24 cellular contexts compared by ENCODE assay signal in genomic region chr12:53960187-53961024, GRCh38. TPM values are rescaled to one million over a fixed set of nuclear protein-coding genes. Genes with fewer than 3 reads are reported as not detected.
DNase-seq lines count a peak whose midpoint lies in the region; ATAC-seq and TF ChIP-seq lines count a peak whose summit lies in the region.
"Had no signal": no experiment of that assay in that cellular context is flagged by ENCODE, and none has a peak within 500 bp of the region (broad histone marks: within the 10 kb centered on the region; RNA-seq: fewer than 3 reads in every experiment).

No MANE protein-coding gene starts in this region.

- H3K4me2 ChIP-seq in skeletal muscle satellite cell (ENCODE audit: low read length): peak overlapping the region; percentile 68

- peak overlapping the region; percentile 70 for H3K9ac ChIP-seq in skeletal muscle satellite cell (ENCODE audit: low read depth, low read length)
- H3K9ac ChIP-seq: GM23248 had no signal

- POLR2A ChIA-PET in MCF 10A (lab: Yijun Ruan, JAX): no interaction called here

- no peak overlapping the region for H3K27ac Mint-ChIP-seq in MCF 10A (ENCODE audit: low read depth, unreplicated experiment)
- peak overlapping the region; percentile 50 for H3K27ac Mint-ChIP-seq in activated T-helper 1 cell treated with anti-CD3 and anti-CD28 coated beads, Interleukin-12 subunit alpha, Interleukin-12 subunit beta, Interleukin-2, Interleukin-4 antibody, amounts not matched to agents 30 ng/mL and 10 ng/mL and 1 ng/mL, durations not matched to agents 14 hours and 24 hours and 36 hours
- H3K27ac Mint-ChIP-seq: nephron progenitor cell, type B pancreatic cell had no signal

- no peak overlapping the region for H3K27ac ChIP-seq in breast epithelium
- H3K27ac ChIP-seq: adrenal gland, GM23248, prostate gland, WERI-Rb-1 had no signal

- ATAC-seq in GM18867 (IDR thresholded peaks at IDR 0.05; ENCODE audit: unreplicated experiment) (no peak), GM21360 (IDR thresholded peaks at IDR 0.05; ENCODE audit: unreplicated experiment) (no peak)
- ATAC-seq: Right ventricle myocardium inferior; stimulated activated naive CD8-positive, alpha-beta T cell treated with anti-CD3 and anti-CD28 coated beads, Interleukin-15, Interleukin-2, amounts not matched to agents 100 U/mL and 50 U/mL, for 24 hours had no signal

- BruUV-seq in MCF 10A (replicated peaks; lab: Mats Ljungman, UMichigan): no TSS peak

- H3K36me3 ChIP-seq in breast epithelium (no peaks in the 10 kb centered on the region), skeletal muscle satellite cell (ENCODE audit: insufficient read depth, low read length) (no peaks in the 10 kb centered on the region)
- H3K36me3 ChIP-seq: adrenal gland, prostate gland, WERI-Rb-1 had no signal

- no peaks in the 10 kb centered on the region for H3K4me1 Mint-ChIP-seq in MCF 10A (ENCODE audit: insufficient read depth, unreplicated experiment)
- H3K4me1 Mint-ChIP-seq in activated T-helper 1 cell treated with anti-CD3 and anti-CD28 coated beads, Interleukin-12 subunit alpha, Interleukin-12 subunit beta, Interleukin-2, Interleukin-4 antibody, amounts not matched to agents 30 ng/mL and 10 ng/mL and 1 ng/mL, durations not matched to agents 14 hours and 24 hours and 36 hours (ENCODE audit: low read depth): peaks cover 3% of the 10 kb centered on the region

- no peaks in the 10 kb centered on the region for H3K36me3 Mint-ChIP-seq in MCF 10A (ENCODE audit: insufficient read depth, unreplicated experiment)
- H3K36me3 Mint-ChIP-seq in activated T-helper 1 cell treated with anti-CD3 and anti-CD28 coated beads, Interleukin-12 subunit alpha, Interleukin-12 subunit beta, Interleukin-2, Interleukin-4 antibody, amounts not matched to agents 30 ng/mL and 10 ng/mL and 1 ng/mL, durations not matched to agents 14 hours and 24 hours and 36 hours (ENCODE audit: low read depth): no peaks in the 10 kb centered on the region
- H3K36me3 Mint-ChIP-seq: type B pancreatic cell had no signal

- H3K4me3 ChIP-seq in breast epithelium (peak overlapping the region in 2 of 3 donors; percentile 5 to 47), skeletal muscle satellite cell (ENCODE audit: low read length) (peak overlapping the region; percentile 62)
- H3K4me3 ChIP-seq: adrenal gland, GM23248, K562, prostate gland had no signal

- no peak for TF ChIP-seq POLR2A in breast epithelium (IDR thresholded peaks at IDR 0.05)

- no peak overlapping the region for H3K4me3 Mint-ChIP-seq in MCF 10A (ENCODE audit: unreplicated experiment)
- H3K4me3 Mint-ChIP-seq in activated T-helper 1 cell treated with anti-CD3 and anti-CD28 coated beads, Interleukin-12 subunit alpha, Interleukin-12 subunit beta, Interleukin-2, Interleukin-4 antibody, amounts not matched to agents 30 ng/mL and 10 ng/mL and 1 ng/mL, durations not matched to agents 14 hours and 24 hours and 36 hours: no peak overlapping the region
- H3K4me3 Mint-ChIP-seq: nephron progenitor cell, type B pancreatic cell had no signal

- DNase-seq in breast epithelium (ENCODE audit: low spot score in 2 of 2) (no peak), MCF 10A (ENCODE audit: unreplicated experiment) (no peak), islet precursor cell (peak; percentile 52), cerebellum (ENCODE audit: low spot score) (no peak)
- DNase-seq in activated T-helper 1 cell treated with anti-CD3 and anti-CD28 coated beads, Interleukin-12 subunit alpha, Interleukin-12 subunit beta, Interleukin-2, Interleukin-4 antibody, amounts not matched to agents 30 ng/mL and 10 ng/mL and 1 ng/mL, durations not matched to agents 14 hours and 24 hours and 36 hours (ENCODE audit: low spot score): no peak
- DNase-seq: activated CD8-positive, alpha-beta memory T cell treated with anti-CD3 and anti-CD28 coated beads for 24 hours; adrenal gland; dermis blood vessel endothelial cell; DMS79; GM23248; NCI-H146; NCI-H2171 treated with DMSO at 0.1 percent for 48 hours; small intestine; stimulated activated naive CD8-positive, alpha-beta T cell treated with anti-CD3 and anti-CD28 coated beads, Interleukin-15, Interleukin-2, amounts not matched to agents 100 U/mL and 50 U/mL, for 24 hours; WERI-Rb-1 had no signal

- H3K27me3 ChIP-seq in breast epithelium: peaks cover 18 to 99% of the 10 kb centered on the region in 2 donors
- no peaks in the 10 kb centered on the region for H3K27me3 ChIP-seq in skeletal muscle satellite cell (ENCODE audit: control insufficient read depth, insufficient read depth, low read length)

- no peaks in the 10 kb centered on the region for H3K9me3 Mint-ChIP-seq in MCF 10A (ENCODE audit: unreplicated experiment)
- no peaks in the 10 kb centered on the region for H3K9me3 Mint-ChIP-seq in activated T-helper 1 cell treated with anti-CD3 and anti-CD28 coated beads, Interleukin-12 subunit alpha, Interleukin-12 subunit beta, Interleukin-2, Interleukin-4 antibody, amounts not matched to agents 30 ng/mL and 10 ng/mL and 1 ng/mL, durations not matched to agents 14 hours and 24 hours and 36 hours
- H3K9me3 Mint-ChIP-seq: nephron progenitor cell, type B pancreatic cell had no signal

- CTCF ChIA-PET in MCF 10A (lab: Yijun Ruan, JAX): interaction anchor here (0.7 kb wide), 1 partner anchor 894 kb away, joined by 3 read pairs; no protein-coding TSS in a partner anchor

- intact Hi-C loops in breast epithelium (cut with DNase I; ENCODE audit: low total_unique reads) (no loop called here), MCF 10A (cut with micrococcal nuclease) (no loop called here)
- intact Hi-C loops in activated T-helper 1 cell treated with anti-CD3 and anti-CD28 coated beads, Interleukin-12 subunit alpha, Interleukin-12 subunit beta, Interleukin-2, Interleukin-4 antibody, amounts not matched to agents 30 ng/mL and 10 ng/mL and 1 ng/mL, durations not matched to agents 14 hours and 24 hours and 36 hours (cut with micrococcal nuclease): no loop called here

- TF ChIP-seq CTCF in breast epithelium (IDR thresholded peaks at IDR 0.05): no peak
- no peak for TF ChIP-seq CTCF in MCF 10A (IDR thresholded peaks at IDR 0.05; ENCODE audit: unreplicated experiment)

- H3K27me3 Mint-ChIP-seq in MCF 10A (ENCODE audit: insufficient read depth, unreplicated experiment): no peaks in the 10 kb centered on the region
- peaks cover 88% of the 10 kb centered on the region for H3K27me3 Mint-ChIP-seq in activated T-helper 1 cell treated with anti-CD3 and anti-CD28 coated beads, Interleukin-12 subunit alpha, Interleukin-12 subunit beta, Interleukin-2, Interleukin-4 antibody, amounts not matched to agents 30 ng/mL and 10 ng/mL and 1 ng/mL, durations not matched to agents 14 hours and 24 hours and 36 hours (ENCODE audit: insufficient read depth)

- H3K9me3 ChIP-seq in breast epithelium (no peaks in the 10 kb centered on the region), skeletal muscle satellite cell (replicated peaks; ENCODE audit: low read length) (no peaks in the 10 kb centered on the region)
- H3K9me3 ChIP-seq: adrenal gland, prostate gland had no signal

- H3K4me1 ChIP-seq in breast epithelium (no peaks in the 10 kb centered on the region), skeletal muscle satellite cell (ENCODE audit: control insufficient read depth, insufficient read depth, low read length) (peaks cover 47% of the 10 kb centered on the region)
- H3K4me1 ChIP-seq: prostate gland had no signal

RNA-seq across cellular contexts. Expression of gene HOXC12, which starts 5.7 kb away (rescaled TPM):
- total RNA-seq in breast epithelium (under 1 TPM in 1 of 3 donors, not detected in 2; 0.15 TPM), MCF 10A (2022) (not detected in 2 replicates), cerebellum (not detected)
- not detected in 2 replicates for total RNA-seq in activated T-helper 1 cell treated with anti-CD3 and anti-CD28 coated beads, Interleukin-12 subunit alpha, Interleukin-12 subunit beta, Interleukin-2, Interleukin-4 antibody, amounts not matched to agents 30 ng/mL and 10 ng/mL and 1 ng/mL, durations not matched to agents 14 hours and 24 hours and 36 hours
- not detected in 2 replicates for total RNA-seq in skeletal muscle satellite cell (2012; rRNA removed)
- total RNA-seq: adrenal gland, dermis blood vessel endothelial cell, epithelial cell of proximal tubule, GM23248, prostate gland, Right ventricle myocardium inferior had no signal

RNA-seq across cellular contexts. Expression of gene HOXC11, which starts 12.5 kb away (rescaled TPM):
- under 1 TPM in 1 of 3 donors, not detected in 2; 0.29 TPM for total RNA-seq in breast epithelium
- 1.2 and 1.6 TPM in 2 replicates for total RNA-seq in MCF 10A (2022)
- total RNA-seq in activated T-helper 1 cell treated with anti-CD3 and anti-CD28 coated beads, Interleukin-12 subunit alpha, Interleukin-12 subunit beta, Interleukin-2, Interleukin-4 antibody, amounts not matched to agents 30 ng/mL and 10 ng/mL and 1 ng/mL, durations not matched to agents 14 hours and 24 hours and 36 hours: not detected in 2 replicates
- under 0.01 and 0.22 TPM in 2 replicates for total RNA-seq in skeletal muscle satellite cell (2012; rRNA removed)
- total RNA-seq in cerebellum: not detected
- total RNA-seq: adrenal gland, dermis blood vessel endothelial cell, GM23248, K562, prostate gland, Right ventricle myocardium inferior had no signal

RNA-seq across cellular contexts. Expression of gene HOTAIR, which starts 14.3 kb away (rescaled TPM):
- total RNA-seq in breast epithelium (1 to 10 TPM in 1 of 3 donors, under 1 TPM in 1, not detected in 1; 0.73 to 1.3 TPM), MCF 10A (2022) (1.5 and 2.0 TPM in 2 replicates), cerebellum (not detected)
- total RNA-seq in activated T-helper 1 cell treated with anti-CD3 and anti-CD28 coated beads, Interleukin-12 subunit alpha, Interleukin-12 subunit beta, Interleukin-2, Interleukin-4 antibody, amounts not matched to agents 30 ng/mL and 10 ng/mL and 1 ng/mL, durations not matched to agents 14 hours and 24 hours and 36 hours: not detected in 2 replicates
- total RNA-seq in skeletal muscle satellite cell (2012; rRNA removed): 0.22 and 0.25 TPM in 2 replicates
- total RNA-seq: adrenal gland, dermis blood vessel endothelial cell, epithelial cell of proximal tubule, GM23248, K562, Right ventricle myocardium inferior had no signal

RNA-seq across cellular contexts. Expression of gene HOXC13, which starts 21.8 kb away (rescaled TPM):
- total RNA-seq in breast epithelium (1 to 10 TPM in 1 of 3 donors, under 1 TPM in 1, not detected in 1; 0.98 to 1.0 TPM), MCF 10A (2022) (5.3 and 6.0 TPM in 2 replicates), cerebellum (not detected)
- total RNA-seq in activated T-helper 1 cell treated with anti-CD3 and anti-CD28 coated beads, Interleukin-12 subunit alpha, Interleukin-12 subunit beta, Interleukin-2, Interleukin-4 antibody, amounts not matched to agents 30 ng/mL and 10 ng/mL and 1 ng/mL, durations not matched to agents 14 hours and 24 hours and 36 hours: not detected in 2 replicates
- 0.22 TPM in 1 of 2 replicates, not detected in the other for total RNA-seq in skeletal muscle satellite cell (2012; rRNA removed)
- total RNA-seq: dermis blood vessel endothelial cell, epithelial cell of proximal tubule, GM23248, Right ventricle myocardium inferior had no signal

RNA-seq across cellular contexts. Expression of gene HOXC10, which starts 24.5 kb away (rescaled TPM):
- total RNA-seq in breast epithelium (10 to 100 TPM in 1 of 3 donors, 1 to 10 TPM in 2; 2.0 to 10.9 (median 4.3) TPM), MCF 10A (2022) (not detected in 2 replicates), cerebellum (not detected)
- not detected in 2 replicates for total RNA-seq in activated T-helper 1 cell treated with anti-CD3 and anti-CD28 coated beads, Interleukin-12 subunit alpha, Interleukin-12 subunit beta, Interleukin-2, Interleukin-4 antibody, amounts not matched to agents 30 ng/mL and 10 ng/mL and 1 ng/mL, durations not matched to agents 14 hours and 24 hours and 36 hours
- total RNA-seq in skeletal muscle satellite cell (2012; rRNA removed): 1.8 and 3.7 TPM in 2 replicates
- total RNA-seq: GM23248, Right ventricle myocardium inferior had no signal
